14 cellular contexts compared by ENCODE assay signal in genomic region chr7:39504963-39505362, GRCh38.
DNase-seq lines count a peak whose midpoint lies in the region; ATAC-seq, FAIRE-seq and TF ChIP-seq lines count a peak whose summit lies in the region.
"Had no signal": no experiment of that assay in that cellular context is flagged by ENCODE, and none has a peak within 500 bp of the region (broad histone marks: within the 10 kb centered on the region; RNA-seq: fewer than 3 reads in every experiment).

No MANE protein-coding gene starts in this region.

- H3K4me1 Mint-ChIP-seq in astrocyte (ENCODE audit: low read depth, unreplicated experiment) = peaks cover 5% of the 10 kb centered on the region
- H3K4me1 Mint-ChIP-seq: mesothelial cell of epicardium had no signal

- no peak overlapping the region for H3K14ac ChIP-seq in mesenchymal stem cell (ENCODE audit: low read length in 2 of 2)

- no peaks in the 10 kb centered on the region for H3K79me1 ChIP-seq in mesenchymal stem cell (replicated peaks; ENCODE audit: low read length, poor library complexity, severe bottlenecking)

- peaks cover 2% of the 10 kb centered on the region for H3K27me3 ChIP-seq in astrocyte (ENCODE audit: insufficient read depth, low read length)
- H3K27me3 ChIP-seq in mesenchymal stem cell (ENCODE audit: control insufficient read depth in 1 of 2, insufficient read depth in 1 of 2, low read length in 2 of 2) = peaks cover 0 to 21% of the 10 kb centered on the region in 2 experiments
- H3K27me3 ChIP-seq: body of pancreas, esophagus squamous epithelium, right atrium auricular region had no signal

- H3K4me3 ChIP-seq in astrocyte (ENCODE audit: insufficient read depth, low read depth, low read length) (no peak overlapping the region), mesenchymal stem cell (ENCODE audit: insufficient read depth in 1 of 2, low read depth in 1 of 2, low read length in 2 of 2) (no peak overlapping the region)
- H3K4me3 ChIP-seq: body of pancreas, esophagus squamous epithelium, HAP-1, right atrium auricular region had no signal

- H2AK5ac ChIP-seq in mesenchymal stem cell (ENCODE audit: low read length, severe bottlenecking) = no peak overlapping the region

- H3K27me3 Mint-ChIP-seq in astrocyte (ENCODE audit: low read depth, unreplicated experiment) = peaks cover 11% of the 10 kb centered on the region

- H3K18ac ChIP-seq in mesenchymal stem cell (ENCODE audit: low read depth in 1 of 2, low read length in 2 of 2) = no peak overlapping the region

- H3K9me3 ChIP-seq in astrocyte (ENCODE audit: insufficient read depth, low read depth, low read length) = no peaks in the 10 kb centered on the region
- H3K9me3 ChIP-seq in mesenchymal stem cell (ENCODE audit: control insufficient read depth, low read length) = no peaks in the 10 kb centered on the region
- H3K9me3 ChIP-seq: body of pancreas, esophagus squamous epithelium, HAP-1, right atrium auricular region had no signal

- no peaks in the 10 kb centered on the region for H4K20me1 ChIP-seq in astrocyte (ENCODE audit: insufficient read depth, low read length)

- no peak overlapping the region for H2BK120ac ChIP-seq in mesenchymal stem cell (ENCODE audit: low read depth, low read length)

- no peak overlapping the region for H2BK5ac ChIP-seq in mesenchymal stem cell (ENCODE audit: low read depth, low read length, poor library complexity, severe bottlenecking)

- peaks cover 2% of the 10 kb centered on the region for H3K9me3 Mint-ChIP-seq in astrocyte (ENCODE audit: unreplicated experiment)
- H3K9me3 Mint-ChIP-seq: mesothelial cell of epicardium had no signal

- H3K36me3 ChIP-seq in astrocyte (ENCODE audit: insufficient read depth, low read length) (no peaks in the 10 kb centered on the region), mesenchymal stem cell (ENCODE audit: control insufficient read depth in 1 of 2, insufficient read depth in 2 of 2, low read depth in 1 of 2, low read length in 2 of 2) (no peaks in the 10 kb centered on the region)
- H3K36me3 ChIP-seq: esophagus squamous epithelium, HAP-1, right atrium auricular region had no signal

- no peak overlapping the region for H3K4me3 Mint-ChIP-seq in astrocyte (ENCODE audit: unreplicated experiment)
- H3K4me3 Mint-ChIP-seq: mesothelial cell of epicardium had no signal

- no peak overlapping the region for H3K27ac Mint-ChIP-seq in astrocyte (ENCODE audit: unreplicated experiment)
- H3K27ac Mint-ChIP-seq: mesothelial cell of epicardium had no signal

- H3K27ac ChIP-seq in astrocyte (ENCODE audit: low read depth, low read length) (no peak overlapping the region), mesenchymal stem cell (ENCODE audit: low read length, poor library complexity, severe bottlenecking) (no peak overlapping the region)
- H3K27ac ChIP-seq: body of pancreas, esophagus squamous epithelium, right atrium auricular region had no signal

- no peak overlapping the region for H3K9ac ChIP-seq in astrocyte (ENCODE audit: low read length)
- H3K9ac ChIP-seq in mesenchymal stem cell (ENCODE audit: low read length) = no peak overlapping the region

- no peak for ATAC-seq in HG03039 (IDR thresholded peaks at IDR 0.05; ENCODE audit: unreplicated experiment)
- ATAC-seq: body of pancreas had no signal

- H2AFZ ChIP-seq in astrocyte (ENCODE audit: low read depth, low read length) = no peak overlapping the region
- H2AFZ ChIP-seq in mesenchymal stem cell (ENCODE audit: low read depth, low read length) = no peak overlapping the region

- H3K36me3 Mint-ChIP-seq in astrocyte (ENCODE audit: low read depth, unreplicated experiment) = no peaks in the 10 kb centered on the region
- H3K36me3 Mint-ChIP-seq: mesothelial cell of epicardium had no signal

- no peak for TF ChIP-seq CTCF in astrocyte (IDR thresholded peaks at IDR 0.05; ENCODE audit: insufficient read depth, low read depth, low read length)

- no peaks in the 10 kb centered on the region for H3K4me1 ChIP-seq in astrocyte (ENCODE audit: insufficient read depth, low read length)
- peaks cover 5% of the 10 kb centered on the region for H3K4me1 ChIP-seq in mesenchymal stem cell (ENCODE audit: control insufficient read depth, insufficient read depth, low read depth, low read length)
- H3K4me1 ChIP-seq: body of pancreas, esophagus squamous epithelium, right atrium auricular region had no signal

- H4K8ac ChIP-seq in mesenchymal stem cell (ENCODE audit: low read length) = no peak overlapping the region

- no peak overlapping the region for H4K91ac ChIP-seq in mesenchymal stem cell (ENCODE audit: low read length)

- no peak overlapping the region for H3K4ac ChIP-seq in mesenchymal stem cell (ENCODE audit: low read depth in 1 of 2, low read length in 2 of 2)

- H3K4me2 ChIP-seq in astrocyte (ENCODE audit: low read length) (no peak overlapping the region), mesenchymal stem cell (ENCODE audit: low read length, poor library complexity, severe bottlenecking) (no peak overlapping the region)

- H2BK15ac ChIP-seq in mesenchymal stem cell (ENCODE audit: low read depth, poor library complexity, severe bottlenecking) = no peak overlapping the region

- FAIRE-seq in astrocyte (lab: Jason Lieb, UNC) = no peak
- no peak for FAIRE-seq in frontal cortex (lab: Jason Lieb, UNC)

- no peak overlapping the region for H3K23ac ChIP-seq in mesenchymal stem cell (ENCODE audit: low read length in 2 of 2)

- no peak overlapping the region for H2BK12ac ChIP-seq in mesenchymal stem cell (ENCODE audit: low read length in 2 of 2)

- WGBS in mesenchymal stem cell = 31% methylated on average over 3 of the region's 3 CpGs

- DNase-seq in NCI-H748 (lab: John Stamatoyannopoulos, UW; ENCODE audit: unreplicated experiment) (peak; percentile 8), NCI-H748 treated with DMSO at 0.1 percent for 48 hours (lab: John Stamatoyannopoulos, UW) (no peak), HT-29 (ENCODE audit: low spot score) (peak; percentile 20), astrocyte (ENCODE audit: low read depth) (peak; percentile 54), mesenchymal stem cell (peak; percentile 26), frontal cortex (ENCODE audit: low spot score in 2 of 2) (no peak)
- DNase-seq in activated T-cell treated with anti-CD3 and anti-CD28 coated beads, Interleukin-2, amount 50 U/mL, for 1 hour = no peak
- DNase-seq: esophagus squamous epithelium, NCI-H2081 treated with DMSO at 0.1 percent for 48 hours had no signal

- H3K79me2 ChIP-seq in astrocyte (ENCODE audit: insufficient read depth, low read length) = no peaks in the 10 kb centered on the region

Comparison
In these comparisons a context has a peak if more than half of its experiments do, and no peak if none do; other contexts are left out.
1. DNase-seq: peak in NCI-H748 (single experiment), HT-29 (single experiment), astrocyte (single experiment) and mesenchymal stem cell (single experiment); none in NCI-H748 treated with DMSO at 0.1 percent for 48 hours (single experiment), frontal cortex (0 of 2) and activated T-cell treated with anti-CD3 and anti-CD28 coated beads, Interleukin-2, amount 50 U/mL, for 1 hour (single experiment).